8 cellular contexts compared by ENCODE assay signal in the genomic region with DNA sequence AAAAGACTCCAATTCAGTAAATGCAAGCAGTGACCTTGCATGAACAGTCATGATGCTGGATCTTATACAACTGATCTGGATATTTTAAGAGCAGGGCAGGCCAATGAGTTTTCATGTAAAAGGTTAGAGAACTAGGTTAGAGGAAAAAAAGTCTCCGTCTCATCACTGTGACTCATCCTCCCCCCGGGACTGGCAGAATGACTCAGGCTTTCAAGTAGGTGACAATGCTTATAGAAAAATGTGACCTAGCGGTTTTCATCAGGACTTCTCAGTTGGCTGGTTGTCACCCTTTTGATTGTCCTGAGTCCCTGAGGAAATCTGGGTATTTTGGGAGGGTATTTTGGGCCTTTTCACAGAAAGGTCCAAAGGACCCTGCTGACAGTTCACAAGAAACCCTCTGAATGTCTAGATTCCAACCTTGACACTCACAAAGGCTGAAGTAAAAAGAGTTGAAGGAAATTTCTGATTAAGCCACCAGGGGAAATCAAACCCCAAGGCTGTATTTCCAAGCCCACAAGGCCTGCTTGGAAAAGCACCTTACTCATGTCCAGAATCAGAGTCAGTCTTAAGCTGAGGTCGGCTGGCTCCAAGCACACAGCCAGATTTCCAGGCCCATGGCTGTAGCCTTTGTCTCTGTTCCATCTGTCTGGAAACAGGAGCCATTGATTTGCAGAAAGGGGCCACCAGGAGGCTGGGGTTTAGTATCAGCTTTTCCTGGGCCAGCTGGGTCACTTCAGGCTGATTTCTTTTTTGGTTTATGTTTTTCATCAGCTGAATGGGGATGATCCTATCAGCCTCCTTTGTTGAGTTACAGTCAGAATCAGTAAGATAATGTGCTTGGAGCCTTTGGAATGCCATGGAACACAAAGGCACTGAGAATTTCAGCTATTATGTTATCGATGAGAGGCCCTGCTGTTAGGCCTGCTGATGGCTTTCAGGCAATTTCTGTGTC.
DNase-seq lines count a peak whose midpoint lies in the region; ATAC-seq and TF ChIP-seq lines count a peak whose summit lies in the region.

No MANE protein-coding gene starts in this region.

- H3K9ac ChIP-seq in Karpas-422 (ENCODE audit: low read length): no peak overlapping the region

- H3K4me3 ChIP-seq in Karpas-422 (ENCODE audit: low read length): no peak overlapping the region
- H3K4me3 ChIP-seq in left lung: no peak overlapping the region
- no peak overlapping the region for H3K4me3 ChIP-seq in testis

- H3K27me3 ChIP-seq in Karpas-422 (ENCODE audit: low read length): no peaks in the 10 kb centered on the region
- H3K27me3 ChIP-seq in left lung: no peaks in the 10 kb centered on the region
- H3K27me3 ChIP-seq in testis: no peaks in the 10 kb centered on the region

- ATAC-seq in left lung: peak; percentile 68

- H3K4me2 ChIP-seq in Karpas-422 (ENCODE audit: low read depth, low read length, poor library complexity, severe bottlenecking): no peak overlapping the region

- intact Hi-C loops in left lung (cut with DNase I): no loop called here
- intact Hi-C loops in testis (cut with DNase I; ENCODE audit: low total_unique reads): no loop called here

- H3K9me2 ChIP-seq in Karpas-422 (replicated peaks; ENCODE audit: insufficient read depth, low read length): no peaks in the 10 kb centered on the region

- H3K27ac ChIP-seq in Karpas-422 (ENCODE audit: low read length) (no peak overlapping the region), left lung (peak overlapping the region in 1 of 2 donors; percentile 48), testis (no peak overlapping the region)

- H3K4me1 ChIP-seq in Karpas-422 (ENCODE audit: low read length) (0 out of 2 replicates have a peak, but pooled peaks cover 4% of the 10 kb centered on the region), left lung (peaks cover 0 to 31% of the 10 kb centered on the region in 2 donors), testis (no peaks in the 10 kb centered on the region)

- H3K9me3 ChIP-seq in Karpas-422 (ENCODE audit: low read length) (no peaks in the 10 kb centered on the region), left lung (no peaks in the 10 kb centered on the region), testis (no peaks in the 10 kb centered on the region)

- in situ Hi-C loops in GM13977 (cut with MboI; ENCODE audit: low pct_unique_long_range_greater_than_20kb, low sequenced_read_pairs, unreplicated experiment): no loop called here

- no peak for TF ChIP-seq POLR2A in testis (IDR thresholded peaks at IDR 0.05)

- H3K36me3 ChIP-seq in Karpas-422 (ENCODE audit: insufficient read depth, low read length) (no peaks in the 10 kb centered on the region), left lung (no peaks in the 10 kb centered on the region), testis (ENCODE audit: low read depth, missing control alignments) (no peaks in the 10 kb centered on the region)

- DNase-seq in GM13977 (ENCODE audit: low spot score) (peak; percentile 39), GOT3 (lab: John Stamatoyannopoulos, UW) (peak; percentile 53), Karpas-422 (peak; percentile 56), astrocyte of the hippocampus (ENCODE audit: low read depth, low spot score) (peak; percentile 79), left lung (peak in 1 of 2 donors; percentile 52), testis (peak; percentile 27), NCI-H774 (lab: John Stamatoyannopoulos, UW) (no peak)
- no peak for DNase-seq in activated effector memory CD4-positive, alpha-beta T cell treated with anti-CD3 and anti-CD28 coated beads, Interleukin-2, amount 50 U/mL, for 16 hours

- H4K20me1 ChIP-seq in Karpas-422 (ENCODE audit: insufficient read depth, low read depth, low read length): no peaks in the 10 kb centered on the region

- no peak overlapping the region for H2AFZ ChIP-seq in Karpas-422 (ENCODE audit: low read length)

- no peak for TF ChIP-seq CTCF in GM13977 (IDR thresholded peaks at IDR 0.05; ENCODE audit: extremely low read depth, insufficient read depth, missing control alignments)
- TF ChIP-seq CTCF in left lung (IDR thresholded peaks at IDR 0.05): no peak
- TF ChIP-seq CTCF in testis (IDR thresholded peaks at IDR 0.05): peak in 1 of 3 experiments; percentile 28

- WGBS in testis, 2 donors: 60 to 64% methylated on average over 5 of the region's 5 CpGs

- H3K79me2 ChIP-seq in Karpas-422 (ENCODE audit: low read length): no peaks in the 10 kb centered on the region

Comparison
In these comparisons a context has a peak if more than half of its experiments do, and no peak if none do; other contexts are left out.
1. DNase-seq: peak in GM13977 (single experiment), GOT3 (single experiment), Karpas-422 (single experiment), astrocyte of the hippocampus (single experiment) and testis (single experiment); none in activated effector memory CD4-positive, alpha-beta T cell treated with anti-CD3 and anti-CD28 coated beads, Interleukin-2, amount 50 U/mL, for 16 hours (single experiment) and NCI-H774 (single experiment).